9 cellular contexts compared by ENCODE assay signal in genomic region chr9:31799953-31800609, GRCh38.
DNase-seq lines count a peak whose midpoint lies in the region; ATAC-seq and TF ChIP-seq lines count a peak whose summit lies in the region.
"Had no signal": no experiment of that assay in that cellular context is flagged by ENCODE, and none has a peak within 500 bp of the region (broad histone marks: within the 10 kb centered on the region; RNA-seq: fewer than 3 reads in every experiment).

No MANE protein-coding gene starts in this region.

- CTCF ChIA-PET in CD8-positive, alpha-beta T cell (lab: Charles Lee) = interaction anchor here (0.7 to 3.2 kb wide), 3 partner anchors 21 to 681 kb away, joined by 3 to 15 read pairs (median 4); no protein-coding TSS in a partner anchor
- CTCF ChIA-PET in PC-9 (lab: Charles Lee) = no interaction called here

- no TSS peak for BruUV-seq in PC-9 (replicated peaks; lab: Mats Ljungman, UMichigan)

- no peaks in the 10 kb centered on the region for H3K9me3 Mint-ChIP-seq in CD8-positive, alpha-beta T cell
- H3K9me3 Mint-ChIP-seq: stimulated activated naive B cell treated with anti-CD40 and anti-IgM and Interleukin-4, amounts not matched to agents 10 μg/mL and 1 μg/mL and 100 μg/mL, for 72 hours had no signal

- no peak overlapping the region for H3K4me3 Mint-ChIP-seq in CD8-positive, alpha-beta T cell

- no peak overlapping the region for H3K27ac ChIP-seq in CD8-positive, alpha-beta T cell (ENCODE audit: low read depth, low read length)
- no peak overlapping the region for H3K27ac ChIP-seq in PC-9
- no peak overlapping the region for H3K27ac ChIP-seq in upper lobe of right lung

- no peaks in the 10 kb centered on the region for H3K79me2 ChIP-seq in PC-9 (ENCODE audit: low read depth)

- H3K4me2 ChIP-seq in PC-9 = no peak overlapping the region

- H3K27me3 Mint-ChIP-seq in CD8-positive, alpha-beta T cell (ENCODE audit: low read depth) = no peaks in the 10 kb centered on the region
- H3K27me3 Mint-ChIP-seq: stimulated activated naive B cell treated with anti-CD40 and anti-IgM and Interleukin-4, amounts not matched to agents 10 μg/mL and 1 μg/mL and 100 μg/mL, for 72 hours had no signal

- DNase-seq in CD8-positive, alpha-beta T cell = no peak
- DNase-seq in PC-9 = peak; percentile 2 to 36
- DNase-seq in fibroblast of the aortic adventitia (ENCODE audit: low read depth) = peak; percentile 27
- DNase-seq in upper lobe of right lung = no peak
- DNase-seq in HuH-7.5 (ENCODE audit: low spot score) = no peak
- DNase-seq in activated naive CD4-positive, alpha-beta T cell treated with Interleukin-2 at 50 U/mL for 16 hours = no peak
- no peak for DNase-seq in NCI-H1436 treated with DMSO at 0.1 percent for 48 hours (lab: John Stamatoyannopoulos, UW)
- DNase-seq: stimulated activated naive B cell treated with anti-CD40 and anti-IgM and Interleukin-4, amounts not matched to agents 10 μg/mL and 1 μg/mL and 100 μg/mL, for 72 hours had no signal

- no peaks in the 10 kb centered on the region for H4K20me1 ChIP-seq in PC-9 (ENCODE audit: insufficient read depth)

- peak; percentile 50 for TF ChIP-seq CTCF in CD8-positive, alpha-beta T cell (IDR thresholded peaks at IDR 0.05)
- TF ChIP-seq CTCF in PC-9 (conservative IDR thresholded peaks at IDR 0.05) = peak; percentile 78
- TF ChIP-seq CTCF in fibroblast of the aortic adventitia (IDR thresholded peaks at IDR 0.05; ENCODE audit: insufficient read depth, low read length) = peak; percentile 36
- TF ChIP-seq CTCF in upper lobe of right lung (IDR thresholded peaks at IDR 0.05) = peak; percentile 67

- H3F3A ChIP-seq in PC-9 (ENCODE audit: insufficient read depth, low read depth) = no peaks in the 10 kb centered on the region

- H3K36me3 ChIP-seq in CD8-positive, alpha-beta T cell (ENCODE audit: insufficient read depth, low read length) = no peaks in the 10 kb centered on the region
- no peaks in the 10 kb centered on the region for H3K36me3 ChIP-seq in PC-9 (ENCODE audit: low read depth)
- H3K36me3 ChIP-seq in upper lobe of right lung = no peaks in the 10 kb centered on the region

- no peak overlapping the region for H3K27ac Mint-ChIP-seq in CD8-positive, alpha-beta T cell
- H3K27ac Mint-ChIP-seq: stimulated activated naive B cell treated with anti-CD40 and anti-IgM and Interleukin-4, amounts not matched to agents 10 μg/mL and 1 μg/mL and 100 μg/mL, for 72 hours had no signal

- H3K4me1 ChIP-seq in CD8-positive, alpha-beta T cell (ENCODE audit: insufficient read depth, low read length) = no peaks in the 10 kb centered on the region
- no peaks in the 10 kb centered on the region for H3K4me1 ChIP-seq in PC-9 (replicated peaks; ENCODE audit: insufficient read depth)
- H3K4me1 ChIP-seq in upper lobe of right lung = no peaks in the 10 kb centered on the region

- peaks cover 13% of the 10 kb centered on the region for H3K4me1 Mint-ChIP-seq in CD8-positive, alpha-beta T cell (ENCODE audit: low read depth)

- H3K9me3 ChIP-seq in CD8-positive, alpha-beta T cell (ENCODE audit: low read length) = no peaks in the 10 kb centered on the region
- H3K9me3 ChIP-seq in PC-9 (ENCODE audit: insufficient read depth, low read depth) = no peaks in the 10 kb centered on the region
- no peaks in the 10 kb centered on the region for H3K9me3 ChIP-seq in upper lobe of right lung

- H3K9me2 ChIP-seq in PC-9 (ENCODE audit: insufficient read depth) = no peaks in the 10 kb centered on the region

- H3K36me3 Mint-ChIP-seq in CD8-positive, alpha-beta T cell = no peaks in the 10 kb centered on the region
- H3K36me3 Mint-ChIP-seq: stimulated activated naive B cell treated with anti-CD40 and anti-IgM and Interleukin-4, amounts not matched to agents 10 μg/mL and 1 μg/mL and 100 μg/mL, for 72 hours had no signal

- no peak for ATAC-seq in CD8-positive, alpha-beta T cell
- ATAC-seq in HG02885 (IDR thresholded peaks at IDR 0.05; ENCODE audit: poor library complexity, unreplicated experiment) = peak; percentile 67
- peak; percentile 49 for ATAC-seq in upper lobe of right lung

- no peaks in the 10 kb centered on the region for H3K27me3 ChIP-seq in CD8-positive, alpha-beta T cell (ENCODE audit: insufficient read depth, low read length)
- H3K27me3 ChIP-seq in PC-9 (ENCODE audit: insufficient read depth, low read depth) (no peaks in the 10 kb centered on the region), upper lobe of right lung (no peaks in the 10 kb centered on the region)

- H3K4me3 ChIP-seq in CD8-positive, alpha-beta T cell (ENCODE audit: low read depth, low read length) = no peak overlapping the region
- H3K4me3 ChIP-seq in PC-9 (no peak overlapping the region), fibroblast of the aortic adventitia (ENCODE audit: low read depth, low read length) (no peak overlapping the region), upper lobe of right lung (no peak overlapping the region)

- intact Hi-C loops in CD8-positive, alpha-beta T cell (cut with DNase I, micrococcal nuclease) = loop anchor here (1.0 kb wide), 1 partner anchor 680 kb away; no protein-coding TSS in a partner anchor
- intact Hi-C loops in PC-9 (cut with micrococcal nuclease; ENCODE audit: unreplicated experiment) (loop anchor here (2.0 to 5.0 kb wide), 2 partner anchors 678 to 1969 kb away; no protein-coding TSS in a partner anchor), upper lobe of right lung (cut with DNase I) (no loop called here)

- no peak overlapping the region for H2AFZ ChIP-seq in PC-9

- POLR2A ChIA-PET in CD8-positive, alpha-beta T cell (lab: Charles Lee) = no interaction called here
- POLR2A ChIA-PET in PC-9 (lab: Charles Lee; ENCODE audit: unreplicated experiment) = interaction anchor here (0.5 kb wide), 1 partner anchor 456 kb away, joined by 3 read pairs; no protein-coding TSS in a partner anchor

Comparison
In these comparisons a context has a peak if more than half of its experiments do, and no peak if none do; other contexts are left out.
1. DNase-seq: peak in PC-9 (2 of 2) and fibroblast of the aortic adventitia (single experiment); none in CD8-positive, alpha-beta T cell (0 of 7), upper lobe of right lung (single experiment), HuH-7.5 (single experiment), activated naive CD4-positive, alpha-beta T cell treated with Interleukin-2 at 50 U/mL for 16 hours (single experiment) and NCI-H1436 treated with DMSO at 0.1 percent for 48 hours (single experiment).
2. Peak in every context shown above with its lines, with median percentiles within 50 percentile points of each other: CTCF ChIP-seq.